1 cellular context compared by ENCODE assay signal in the genomic region with DNA sequence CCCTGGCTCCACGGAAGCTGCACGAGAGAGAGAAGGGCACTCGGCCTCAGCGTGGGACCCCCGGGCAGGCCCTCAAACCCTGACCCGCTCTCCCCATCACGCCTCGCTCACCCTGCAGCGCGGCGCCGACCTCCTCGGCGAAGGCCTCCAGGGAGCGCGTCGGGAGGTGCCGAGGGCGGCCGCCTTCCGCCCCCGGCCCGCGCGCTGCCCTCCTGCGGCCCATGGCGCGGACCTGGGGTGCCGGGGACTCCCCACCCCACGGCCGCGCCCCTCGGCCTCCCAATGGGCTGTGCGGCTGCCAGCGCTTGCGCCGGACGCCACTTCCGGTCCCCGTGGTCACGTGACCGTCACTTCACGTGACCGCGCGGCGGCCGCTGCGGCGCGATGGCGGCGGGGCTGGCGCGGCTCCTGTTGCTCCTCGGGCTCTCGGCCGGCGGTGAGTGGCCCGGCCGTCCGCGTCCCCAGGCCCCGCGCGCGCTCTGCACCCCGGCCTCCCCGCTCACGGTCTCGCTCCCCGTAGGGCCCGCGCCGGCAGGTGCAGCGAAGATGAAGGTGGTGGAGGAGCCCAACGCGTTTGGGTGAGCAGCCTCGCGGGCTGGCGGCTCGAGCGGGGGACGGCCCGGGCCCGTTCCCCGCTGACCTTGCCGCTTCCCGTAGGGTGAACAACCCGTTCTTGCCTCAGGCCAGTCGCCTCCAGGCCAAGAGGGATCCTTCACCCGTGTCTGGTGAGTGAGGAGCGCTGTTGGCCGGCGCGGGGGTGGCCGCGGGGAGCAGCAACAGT.
TF ChIP-seq lines count a peak whose summit lies in the region.

A gene (plus strand): TSS at position 350 of the 781 bp plus-strand sequence. CDS start 35 bp downstream, at position 385.
A gene (minus strand): TSS at position 297 of the 781 bp plus-strand sequence. CDS start 74 bp downstream, at position 223.

TF ChIP-seq in HepG2, 621 proteins besides CTCF, POLR2A, EP300 and RAD21 (continued from another document and continues in another):
- TF ChIP-seq, protein P1, sequence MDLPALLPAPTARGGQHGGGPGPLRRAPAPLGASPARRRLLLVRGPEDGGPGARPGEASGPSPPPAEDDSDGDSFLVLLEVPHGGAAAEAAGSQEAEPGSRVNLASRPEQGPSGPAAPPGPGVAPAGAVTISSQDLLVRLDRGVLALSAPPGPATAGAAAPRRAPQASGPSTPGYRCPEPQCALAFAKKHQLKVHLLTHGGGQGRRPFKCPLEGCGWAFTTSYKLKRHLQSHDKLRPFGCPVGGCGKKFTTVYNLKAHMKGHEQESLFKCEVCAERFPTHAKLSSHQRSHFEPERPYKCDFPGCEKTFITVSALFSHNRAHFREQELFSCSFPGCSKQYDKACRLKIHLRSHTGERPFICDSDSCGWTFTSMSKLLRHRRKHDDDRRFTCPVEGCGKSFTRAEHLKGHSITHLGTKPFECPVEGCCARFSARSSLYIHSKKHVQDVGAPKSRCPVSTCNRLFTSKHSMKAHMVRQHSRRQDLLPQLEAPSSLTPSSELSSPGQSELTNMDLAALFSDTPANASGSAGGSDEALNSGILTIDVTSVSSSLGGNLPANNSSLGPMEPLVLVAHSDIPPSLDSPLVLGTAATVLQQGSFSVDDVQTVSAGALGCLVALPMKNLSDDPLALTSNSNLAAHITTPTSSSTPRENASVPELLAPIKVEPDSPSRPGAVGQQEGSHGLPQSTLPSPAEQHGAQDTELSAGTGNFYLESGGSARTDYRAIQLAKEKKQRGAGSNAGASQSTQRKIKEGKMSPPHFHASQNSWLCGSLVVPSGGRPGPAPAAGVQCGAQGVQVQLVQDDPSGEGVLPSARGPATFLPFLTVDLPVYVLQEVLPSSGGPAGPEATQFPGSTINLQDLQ (CRISPR knock-in tag; IDR thresholded peaks at IDR 0.05): no peak
- TF ChIP-seq, protein P2, sequence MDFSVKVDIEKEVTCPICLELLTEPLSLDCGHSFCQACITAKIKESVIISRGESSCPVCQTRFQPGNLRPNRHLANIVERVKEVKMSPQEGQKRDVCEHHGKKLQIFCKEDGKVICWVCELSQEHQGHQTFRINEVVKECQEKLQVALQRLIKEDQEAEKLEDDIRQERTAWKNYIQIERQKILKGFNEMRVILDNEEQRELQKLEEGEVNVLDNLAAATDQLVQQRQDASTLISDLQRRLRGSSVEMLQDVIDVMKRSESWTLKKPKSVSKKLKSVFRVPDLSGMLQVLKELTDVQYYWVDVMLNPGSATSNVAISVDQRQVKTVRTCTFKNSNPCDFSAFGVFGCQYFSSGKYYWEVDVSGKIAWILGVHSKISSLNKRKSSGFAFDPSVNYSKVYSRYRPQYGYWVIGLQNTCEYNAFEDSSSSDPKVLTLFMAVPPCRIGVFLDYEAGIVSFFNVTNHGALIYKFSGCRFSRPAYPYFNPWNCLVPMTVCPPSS (IDR thresholded peaks at IDR 0.05): no peak
- TF ChIP-seq EED (CRISPR knock-in tag; IDR thresholded peaks at IDR 0.05): no peak
- TF ChIP-seq ELF4 (CRISPR knock-in tag; IDR thresholded peaks at IDR 0.05; ENCODE audit: borderline replicate concordance): no peak
- TF ChIP-seq, protein P3, sequence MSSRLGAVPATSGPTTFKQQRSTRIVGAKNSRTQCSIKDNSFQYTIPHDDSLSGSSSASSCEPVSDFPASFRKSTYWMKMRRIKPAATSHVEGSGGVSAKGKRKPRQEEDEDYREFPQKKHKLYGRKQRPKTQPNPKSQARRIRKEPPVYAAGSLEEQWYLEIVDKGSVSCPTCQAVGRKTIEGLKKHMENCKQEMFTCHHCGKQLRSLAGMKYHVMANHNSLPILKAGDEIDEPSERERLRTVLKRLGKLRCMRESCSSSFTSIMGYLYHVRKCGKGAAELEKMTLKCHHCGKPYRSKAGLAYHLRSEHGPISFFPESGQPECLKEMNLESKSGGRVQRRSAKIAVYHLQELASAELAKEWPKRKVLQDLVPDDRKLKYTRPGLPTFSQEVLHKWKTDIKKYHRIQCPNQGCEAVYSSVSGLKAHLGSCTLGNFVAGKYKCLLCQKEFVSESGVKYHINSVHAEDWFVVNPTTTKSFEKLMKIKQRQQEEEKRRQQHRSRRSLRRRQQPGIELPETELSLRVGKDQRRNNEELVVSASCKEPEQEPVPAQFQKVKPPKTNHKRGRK (CRISPR knock-in tag; IDR thresholded peaks at IDR 0.05): no peak
- peak; percentile 19; the same call in 1 of the 2 replicates for TF ChIP-seq SRF (IDR thresholded peaks at IDR 0.05; ENCODE audit: low read depth, low read length)
- no peak for TF ChIP-seq NFRKB (IDR thresholded peaks at IDR 0.05)
- TF ChIP-seq GZF1 (CRISPR knock-in tag; IDR thresholded peaks at IDR 0.05): no peak
- no peak for TF ChIP-seq ZNF230 (CRISPR knock-in tag; IDR thresholded peaks at IDR 0.05)
- no peak for TF ChIP-seq HMGA1 (CRISPR knock-in tag; conservative IDR thresholded peaks at IDR 0.05)
- TF ChIP-seq, protein P4, sequence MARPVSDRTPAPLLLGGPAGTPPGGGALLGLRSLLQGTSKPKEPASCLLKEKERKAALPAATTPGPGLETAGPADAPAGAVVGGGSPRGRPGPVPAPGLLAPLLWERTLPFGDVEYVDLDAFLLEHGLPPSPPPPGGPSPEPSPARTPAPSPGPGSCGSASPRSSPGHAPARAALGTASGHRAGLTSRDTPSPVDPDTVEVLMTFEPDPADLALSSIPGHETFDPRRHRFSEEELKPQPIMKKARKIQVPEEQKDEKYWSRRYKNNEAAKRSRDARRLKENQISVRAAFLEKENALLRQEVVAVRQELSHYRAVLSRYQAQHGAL (CRISPR knock-in tag; IDR thresholded peaks at IDR 0.05; ENCODE audit: not compliant biosample characterization): no peak
- TF ChIP-seq ZNF224 (CRISPR knock-in tag; IDR thresholded peaks at IDR 0.05): no peak
- no peak for TF ChIP-seq SRSF4 (IDR thresholded peaks at IDR 0.05; ENCODE audit: low read depth, low read length, poor library complexity, severe bottlenecking)
- TF ChIP-seq ZNF331 (CRISPR knock-in tag; IDR thresholded peaks at IDR 0.05): peak; percentile 63; the same call in 1 of the 2 replicates
- TF ChIP-seq ATM (IDR thresholded peaks at IDR 0.05; ENCODE audit: borderline replicate concordance): no peak
- TF ChIP-seq, protein P5, sequence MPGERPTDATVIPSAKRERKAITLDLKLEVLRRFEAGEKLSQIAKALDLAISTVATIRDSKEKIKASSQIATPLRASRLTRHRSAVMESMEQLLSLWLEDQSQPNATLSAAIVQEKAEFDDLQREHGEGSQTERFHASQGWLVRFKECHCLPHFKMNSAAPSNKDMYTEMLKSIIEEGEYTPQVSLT (CRISPR knock-in tag; IDR thresholded peaks at IDR 0.05; ENCODE audit: borderline replicate concordance, low read depth): no peak
- TF ChIP-seq, protein P6, sequence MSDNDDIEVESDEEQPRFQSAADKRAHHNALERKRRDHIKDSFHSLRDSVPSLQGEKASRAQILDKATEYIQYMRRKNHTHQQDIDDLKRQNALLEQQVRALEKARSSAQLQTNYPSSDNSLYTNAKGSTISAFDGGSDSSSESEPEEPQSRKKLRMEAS (IDR thresholded peaks at IDR 0.05): peak; percentile 92
- TF ChIP-seq, protein P7, sequence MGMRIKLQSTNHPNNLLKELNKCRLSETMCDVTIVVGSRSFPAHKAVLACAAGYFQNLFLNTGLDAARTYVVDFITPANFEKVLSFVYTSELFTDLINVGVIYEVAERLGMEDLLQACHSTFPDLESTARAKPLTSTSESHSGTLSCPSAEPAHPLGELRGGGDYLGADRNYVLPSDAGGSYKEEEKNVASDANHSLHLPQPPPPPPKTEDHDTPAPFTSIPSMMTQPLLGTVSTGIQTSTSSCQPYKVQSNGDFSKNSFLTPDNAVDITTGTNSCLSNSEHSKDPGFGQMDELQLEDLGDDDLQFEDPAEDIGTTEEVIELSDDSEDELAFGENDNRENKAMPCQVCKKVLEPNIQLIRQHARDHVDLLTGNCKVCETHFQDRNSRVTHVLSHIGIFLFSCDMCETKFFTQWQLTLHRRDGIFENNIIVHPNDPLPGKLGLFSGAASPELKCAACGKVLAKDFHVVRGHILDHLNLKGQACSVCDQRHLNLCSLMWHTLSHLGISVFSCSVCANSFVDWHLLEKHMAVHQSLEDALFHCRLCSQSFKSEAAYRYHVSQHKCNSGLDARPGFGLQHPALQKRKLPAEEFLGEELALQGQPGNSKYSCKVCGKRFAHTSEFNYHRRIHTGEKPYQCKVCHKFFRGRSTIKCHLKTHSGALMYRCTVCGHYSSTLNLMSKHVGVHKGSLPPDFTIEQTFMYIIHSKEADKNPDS (CRISPR knock-in tag; IDR thresholded peaks at IDR 0.05): no peak
- TF ChIP-seq YEATS4 (CRISPR knock-in tag; IDR thresholded peaks at IDR 0.05; ENCODE audit: borderline replicate concordance): peak; percentile 91
- TF ChIP-seq, protein P8, sequence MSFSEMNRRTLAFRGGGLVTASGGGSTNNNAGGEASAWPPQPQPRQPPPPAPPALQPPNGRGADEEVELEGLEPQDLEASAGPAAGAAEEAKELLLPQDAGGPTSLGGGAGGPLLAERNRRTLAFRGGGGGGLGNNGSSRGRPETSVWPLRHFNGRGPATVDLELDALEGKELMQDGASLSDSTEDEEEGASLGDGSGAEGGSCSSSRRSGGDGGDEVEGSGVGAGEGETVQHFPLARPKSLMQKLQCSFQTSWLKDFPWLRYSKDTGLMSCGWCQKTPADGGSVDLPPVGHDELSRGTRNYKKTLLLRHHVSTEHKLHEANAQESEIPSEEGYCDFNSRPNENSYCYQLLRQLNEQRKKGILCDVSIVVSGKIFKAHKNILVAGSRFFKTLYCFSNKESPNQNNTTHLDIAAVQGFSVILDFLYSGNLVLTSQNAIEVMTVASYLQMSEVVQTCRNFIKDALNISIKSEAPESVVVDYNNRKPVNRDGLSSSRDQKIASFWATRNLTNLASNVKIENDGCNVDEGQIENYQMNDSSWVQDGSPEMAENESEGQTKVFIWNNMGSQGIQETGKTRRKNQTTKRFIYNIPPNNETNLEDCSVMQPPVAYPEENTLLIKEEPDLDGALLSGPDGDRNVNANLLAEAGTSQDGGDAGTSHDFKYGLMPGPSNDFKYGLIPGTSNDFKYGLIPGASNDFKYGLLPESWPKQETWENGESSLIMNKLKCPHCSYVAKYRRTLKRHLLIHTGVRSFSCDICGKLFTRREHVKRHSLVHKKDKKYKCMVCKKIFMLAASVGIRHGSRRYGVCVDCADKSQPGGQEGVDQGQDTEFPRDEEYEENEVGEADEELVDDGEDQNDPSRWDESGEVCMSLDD (CRISPR knock-in tag; IDR thresholded peaks at IDR 0.05; ENCODE audit: borderline replicate concordance): peak; percentile 78
- no peak for TF ChIP-seq PCBP1 (IDR thresholded peaks at IDR 0.05; ENCODE audit: borderline replicate concordance, low read depth, low read length)
- TF ChIP-seq, protein P9, sequence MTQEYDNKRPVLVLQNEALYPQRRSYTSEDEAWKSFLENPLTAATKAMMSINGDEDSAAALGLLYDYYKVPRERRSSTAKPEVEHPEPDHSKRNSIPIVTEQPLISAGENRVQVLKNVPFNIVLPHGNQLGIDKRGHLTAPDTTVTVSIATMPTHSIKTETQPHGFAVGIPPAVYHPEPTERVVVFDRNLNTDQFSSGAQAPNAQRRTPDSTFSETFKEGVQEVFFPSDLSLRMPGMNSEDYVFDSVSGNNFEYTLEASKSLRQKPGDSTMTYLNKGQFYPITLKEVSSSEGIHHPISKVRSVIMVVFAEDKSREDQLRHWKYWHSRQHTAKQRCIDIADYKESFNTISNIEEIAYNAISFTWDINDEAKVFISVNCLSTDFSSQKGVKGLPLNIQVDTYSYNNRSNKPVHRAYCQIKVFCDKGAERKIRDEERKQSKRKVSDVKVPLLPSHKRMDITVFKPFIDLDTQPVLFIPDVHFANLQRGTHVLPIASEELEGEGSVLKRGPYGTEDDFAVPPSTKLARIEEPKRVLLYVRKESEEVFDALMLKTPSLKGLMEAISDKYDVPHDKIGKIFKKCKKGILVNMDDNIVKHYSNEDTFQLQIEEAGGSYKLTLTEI (CRISPR knock-in tag; conservative IDR thresholded peaks at IDR 0.05): no peak
- TF ChIP-seq ZNF143 (CRISPR knock-in tag; IDR thresholded peaks at IDR 0.05): peak; percentile 89
- no peak for TF ChIP-seq RFXANK (CRISPR knock-in tag; IDR thresholded peaks at IDR 0.05)
- TF ChIP-seq DMAP1 (CRISPR knock-in tag; IDR thresholded peaks at IDR 0.05): no peak
- TF ChIP-seq ZNF572 (CRISPR knock-in tag; IDR thresholded peaks at IDR 0.05): no peak
- peak; percentile 93 for TF ChIP-seq GABPB1 (CRISPR knock-in tag; IDR thresholded peaks at IDR 0.05)
- TF ChIP-seq ZKSCAN5 (CRISPR knock-in tag; IDR thresholded peaks at IDR 0.05): no peak
- no peak for TF ChIP-seq ZNF17 (CRISPR knock-in tag; IDR thresholded peaks at IDR 0.05)
- TF ChIP-seq PHF21A (CRISPR knock-in tag; IDR thresholded peaks at IDR 0.05): no peak
- TF ChIP-seq HNRNPLL (IDR thresholded peaks at IDR 0.05; ENCODE audit: low read depth, low read length, poor library complexity, severe bottlenecking): no peak
- no peak for TF ChIP-seq ZNF816 (CRISPR knock-in tag; IDR thresholded peaks at IDR 0.05; ENCODE audit: borderline replicate concordance)
- TF ChIP-seq, protein P10, sequence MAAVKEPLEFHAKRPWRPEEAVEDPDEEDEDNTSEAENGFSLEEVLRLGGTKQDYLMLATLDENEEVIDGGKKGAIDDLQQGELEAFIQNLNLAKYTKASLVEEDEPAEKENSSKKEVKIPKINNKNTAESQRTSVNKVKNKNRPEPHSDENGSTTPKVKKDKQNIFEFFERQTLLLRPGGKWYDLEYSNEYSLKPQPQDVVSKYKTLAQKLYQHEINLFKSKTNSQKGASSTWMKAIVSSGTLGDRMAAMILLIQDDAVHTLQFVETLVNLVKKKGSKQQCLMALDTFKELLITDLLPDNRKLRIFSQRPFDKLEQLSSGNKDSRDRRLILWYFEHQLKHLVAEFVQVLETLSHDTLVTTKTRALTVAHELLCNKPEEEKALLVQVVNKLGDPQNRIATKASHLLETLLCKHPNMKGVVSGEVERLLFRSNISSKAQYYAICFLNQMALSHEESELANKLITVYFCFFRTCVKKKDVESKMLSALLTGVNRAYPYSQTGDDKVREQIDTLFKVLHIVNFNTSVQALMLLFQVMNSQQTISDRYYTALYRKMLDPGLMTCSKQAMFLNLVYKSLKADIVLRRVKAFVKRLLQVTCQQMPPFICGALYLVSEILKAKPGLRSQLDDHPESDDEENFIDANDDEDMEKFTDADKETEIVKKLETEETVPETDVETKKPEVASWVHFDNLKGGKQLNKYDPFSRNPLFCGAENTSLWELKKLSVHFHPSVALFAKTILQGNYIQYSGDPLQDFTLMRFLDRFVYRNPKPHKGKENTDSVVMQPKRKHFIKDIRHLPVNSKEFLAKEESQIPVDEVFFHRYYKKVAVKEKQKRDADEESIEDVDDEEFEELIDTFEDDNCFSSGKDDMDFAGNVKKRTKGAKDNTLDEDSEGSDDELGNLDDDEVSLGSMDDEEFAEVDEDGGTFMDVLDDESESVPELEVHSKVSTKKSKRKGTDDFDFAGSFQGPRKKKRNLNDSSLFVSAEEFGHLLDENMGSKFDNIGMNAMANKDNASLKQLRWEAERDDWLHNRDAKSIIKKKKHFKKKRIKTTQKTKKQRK (IDR thresholded peaks at IDR 0.05; ENCODE audit: low read length): no peak
- 0 out of 2 replicates have a peak, but pooled peaks have one; percentile 61 for TF ChIP-seq PAX8 (CRISPR knock-in tag; IDR thresholded peaks at IDR 0.05; ENCODE audit: borderline replicate concordance)
- TF ChIP-seq, protein P11, sequence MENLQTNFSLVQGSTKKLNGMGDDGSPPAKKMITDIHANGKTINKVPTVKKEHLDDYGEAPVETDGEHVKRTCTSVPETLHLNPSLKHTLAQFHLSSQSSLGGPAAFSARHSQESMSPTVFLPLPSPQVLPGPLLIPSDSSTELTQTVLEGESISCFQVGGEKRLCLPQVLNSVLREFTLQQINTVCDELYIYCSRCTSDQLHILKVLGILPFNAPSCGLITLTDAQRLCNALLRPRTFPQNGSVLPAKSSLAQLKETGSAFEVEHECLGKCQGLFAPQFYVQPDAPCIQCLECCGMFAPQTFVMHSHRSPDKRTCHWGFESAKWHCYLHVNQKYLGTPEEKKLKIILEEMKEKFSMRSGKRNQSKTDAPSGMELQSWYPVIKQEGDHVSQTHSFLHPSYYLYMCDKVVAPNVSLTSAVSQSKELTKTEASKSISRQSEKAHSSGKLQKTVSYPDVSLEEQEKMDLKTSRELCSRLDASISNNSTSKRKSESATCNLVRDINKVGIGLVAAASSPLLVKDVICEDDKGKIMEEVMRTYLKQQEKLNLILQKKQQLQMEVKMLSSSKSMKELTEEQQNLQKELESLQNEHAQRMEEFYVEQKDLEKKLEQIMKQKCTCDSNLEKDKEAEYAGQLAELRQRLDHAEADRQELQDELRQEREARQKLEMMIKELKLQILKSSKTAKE (CRISPR knock-in tag; IDR thresholded peaks at IDR 0.05; ENCODE audit: borderline replicate concordance): no peak
